In the genomic region with DNA sequence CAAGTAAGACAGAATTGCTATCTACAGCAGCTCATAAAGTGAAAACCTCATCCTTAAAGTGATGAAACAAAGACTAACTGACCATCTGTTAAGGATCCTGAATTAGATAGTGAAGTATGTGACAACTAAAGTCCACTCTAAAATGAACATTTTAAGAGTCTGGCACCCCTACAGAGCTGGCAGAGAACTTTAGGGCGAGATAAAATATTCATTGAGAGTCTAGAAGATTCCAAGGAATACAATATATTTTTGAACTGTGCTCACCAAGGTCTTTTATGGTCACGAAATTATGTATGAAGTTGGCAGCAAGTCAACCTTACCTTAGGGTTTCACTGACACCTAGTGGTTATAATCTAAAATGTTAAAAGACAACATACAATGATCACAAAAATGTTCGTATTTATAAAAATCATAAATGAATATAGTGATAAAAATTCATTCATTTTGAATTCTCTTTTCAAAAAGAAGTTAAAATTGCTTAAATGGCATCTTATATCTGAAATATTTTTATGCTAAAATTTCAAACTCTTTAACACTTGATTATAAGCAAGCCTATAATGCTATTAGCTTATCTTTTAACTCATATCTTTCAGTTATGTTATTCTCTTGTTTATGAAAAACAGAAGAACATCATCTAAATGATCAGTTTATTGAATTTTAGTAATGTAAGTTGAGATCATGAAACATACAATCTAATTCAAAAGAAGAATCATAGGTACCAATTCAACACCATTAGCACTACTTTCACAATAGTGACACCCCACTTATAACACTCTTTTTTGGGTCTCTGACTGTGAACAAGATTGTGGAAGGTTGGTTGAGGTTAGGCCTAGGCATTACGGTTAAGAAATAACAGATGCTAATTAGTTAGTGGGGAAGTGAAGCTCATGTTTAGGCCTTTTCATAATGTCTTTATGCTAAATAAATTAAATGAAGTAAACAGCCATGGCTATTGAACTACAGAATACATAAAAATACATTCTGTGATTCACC, we compare ENCODE assay signal across 8 cellular contexts. TPM values are rescaled to one million over a fixed set of nuclear protein-coding genes. Genes with fewer than 3 reads are reported as not detected.
DNase-seq lines count a peak whose midpoint lies in the region; ATAC-seq and TF ChIP-seq lines count a peak whose summit lies in the region.

No MANE protein-coding gene starts in this region.

- H3K4me1 ChIP-seq in SK-N-SH (ENCODE audit: control insufficient read depth in 1 of 2, insufficient read depth in 2 of 2, low read depth in 1 of 2, low read length in 1 of 2) = no peaks in the 10 kb centered on the region
- no peaks in the 10 kb centered on the region for H3K4me1 ChIP-seq in fibroblast of lung (ENCODE audit: control insufficient read depth, extremely low read depth, insufficient read depth, low read length)

- TF ChIP-seq RAD21 in SK-N-SH (IDR thresholded peaks at IDR 0.05; ENCODE audit: low read length) = peak; percentile 88
- TF ChIP-seq RAD21 in neural cell (conservative IDR thresholded peaks at IDR 0.05) = peak; percentile 90

- TF ChIP-seq CTCF in SK-N-SH (IDR thresholded peaks at IDR 0.05) (peak; percentile 69), fibroblast of lung (conservative IDR thresholded peaks at IDR 0.05 in 1 of 2, IDR thresholded peaks at IDR 0.05 in 1 of 2; ENCODE audit: low read depth in 1 of 2, low read length in 2 of 2) (peak in 1 of 2 donors; percentile 30), neural cell (IDR thresholded peaks at IDR 0.05; ENCODE audit: poor library complexity, severe bottlenecking) (peak; percentile 84)

- H3K27me3 ChIP-seq in SK-N-SH (ENCODE audit: insufficient read depth) (no peaks in the 10 kb centered on the region), fibroblast of lung (ENCODE audit: control insufficient read depth, insufficient read depth, low read length) (no peaks in the 10 kb centered on the region), neural cell (ENCODE audit: insufficient read depth, low read depth, low read length) (no peaks in the 10 kb centered on the region)

- in situ Hi-C loops in G401 (cut with HindIII; ENCODE audit: low sequenced_read_pairs) = loop anchor here (25.0 kb wide), 1 partner anchor 210 kb away; no protein-coding TSS in a partner anchor

- POLR2A ChIA-PET in SK-N-SH (lab: Yijun Ruan, JAX) = no interaction called here

- no peak overlapping the region for H3K9ac ChIP-seq in SK-N-SH
- no peak overlapping the region for H3K9ac ChIP-seq in fibroblast of lung (ENCODE audit: insufficient read depth, low read length)
- H3K9ac ChIP-seq in neural cell (ENCODE audit: low read length) = no peak overlapping the region

- CTCF ChIA-PET in SK-N-SH (lab: Yijun Ruan, JAX) = interaction anchor here (0.6 to 11.5 kb wide), 48 partner anchors 8 to 748 kb away, joined by 3 to 138 read pairs (median 4); partner anchors contain the start of gene RSPH3

- DNase-seq in G401 (ENCODE audit: low spot score) = peak; percentile 66
- peak; percentile 61 for DNase-seq in M059J (ENCODE audit: low read depth)
- peak; percentile 47 for DNase-seq in SK-N-SH
- DNase-seq in fibroblast of lung (ENCODE audit: low read depth in 2 of 2) = peak; percentile 43 to 80
- no peak for DNase-seq in T-helper 9 cell
- DNase-seq in HK-2 (ENCODE audit: unreplicated experiment) = no peak

- H3K9me3 ChIP-seq in SK-N-SH (peaks cover 22% of the 10 kb centered on the region), fibroblast of lung (ENCODE audit: control insufficient read depth, insufficient read depth, low read depth, low read length) (no peaks in the 10 kb centered on the region), neural cell (ENCODE audit: low read length) (peaks cover 3% of the 10 kb centered on the region)

- H2AFZ ChIP-seq in SK-N-SH (ENCODE audit: low read depth) (no peak overlapping the region), fibroblast of lung (ENCODE audit: low read length) (no peak overlapping the region), neural cell (ENCODE audit: low read depth, low read length) (no peak overlapping the region)

- TF ChIP-seq EP300 in SK-N-SH (IDR thresholded peaks at IDR 0.05; ENCODE audit: borderline replicate concordance in 1 of 2, low read depth in 1 of 2, low read length in 1 of 2) (no peak), neural cell (conservative IDR thresholded peaks at IDR 0.05; ENCODE audit: poor library complexity, severe bottlenecking) (no peak)

- ATAC-seq in GM19452 (IDR thresholded peaks at IDR 0.05; ENCODE audit: unreplicated experiment) = no peak

- no peak overlapping the region for H3K4me2 ChIP-seq in SK-N-SH
- H3K4me2 ChIP-seq in fibroblast of lung (ENCODE audit: extremely low read depth, insufficient read depth, low read length) = no peak overlapping the region
- no peak overlapping the region for H3K4me2 ChIP-seq in neural cell (ENCODE audit: low read length)

- 22% methylated on average over 4 of the region's 4 CpGs for WGBS in SK-N-SH (ENCODE audit: low lambda C conversion rate)

- H3K79me2 ChIP-seq in SK-N-SH (ENCODE audit: insufficient read depth) = no peaks in the 10 kb centered on the region
- H3K79me2 ChIP-seq in fibroblast of lung (ENCODE audit: control insufficient read depth, insufficient read depth, low read length) = no peaks in the 10 kb centered on the region
- H3K79me2 ChIP-seq in neural cell (replicated peaks; ENCODE audit: insufficient read depth, low read length) = no peaks in the 10 kb centered on the region

- H4K20me1 ChIP-seq in SK-N-SH (ENCODE audit: insufficient read depth) = no peaks in the 10 kb centered on the region
- no peaks in the 10 kb centered on the region for H4K20me1 ChIP-seq in fibroblast of lung (ENCODE audit: control insufficient read depth, extremely low read depth, insufficient read depth, low read length)
- no peaks in the 10 kb centered on the region for H4K20me1 ChIP-seq in neural cell (ENCODE audit: insufficient read depth)

- H3K36me3 ChIP-seq in SK-N-SH (replicated peaks in 1 of 2; ENCODE audit: control insufficient read depth in 1 of 2, insufficient read depth in 2 of 2, low read length in 1 of 2) (peaks cover 23 to 31% of the 10 kb centered on the region in 2 experiments), fibroblast of lung (ENCODE audit: control insufficient read depth, insufficient read depth, low read length) (no peaks in the 10 kb centered on the region), neural cell (ENCODE audit: insufficient read depth, low read length) (no peaks in the 10 kb centered on the region)

- H3K27ac ChIP-seq in SK-N-SH (ENCODE audit: low read depth in 2 of 2, low read length in 1 of 2) (no peak overlapping the region), fibroblast of lung (ENCODE audit: insufficient read depth, low read length) (no peak overlapping the region), neural cell (ENCODE audit: low read length) (no peak overlapping the region)

- H3K9me2 ChIP-seq in SK-N-SH (no peaks in the 10 kb centered on the region), neural cell (ENCODE audit: insufficient read depth, low read length) (no peaks in the 10 kb centered on the region)

- H3K4me3 ChIP-seq in SK-N-SH (ENCODE audit: low read depth in 2 of 2, low read length in 1 of 2) (no peak overlapping the region), fibroblast of lung (replicated peaks in 1 of 4; ENCODE audit: control extremely low read depth in 1 of 4, insufficient read depth in 1 of 4, low read depth in 3 of 4, low read length in 4 of 4) (no peak overlapping the region), neural cell (ENCODE audit: low read length) (no peak overlapping the region)

- no peaks in the 10 kb centered on the region for H3F3A ChIP-seq in SK-N-SH (replicated peaks; ENCODE audit: insufficient read depth)
- H3F3A ChIP-seq in neural cell (ENCODE audit: insufficient read depth, low read length, poor library complexity, severe bottlenecking) = no peaks in the 10 kb centered on the region

TF ChIP-seq in SK-N-SH, 30 proteins besides CTCF, POLR2A, EP300 and RAD21 (continues in another document):
- TF ChIP-seq RCOR1 (IDR thresholded peaks at IDR 0.05; ENCODE audit: low read length) (no peak), GABPA (IDR thresholded peaks at IDR 0.05; ENCODE audit: low read depth) (no peak), SMC3 (IDR thresholded peaks at IDR 0.05; ENCODE audit: low read depth, low read length) (peak; percentile 68)
- TF ChIP-seq, protein P1, sequence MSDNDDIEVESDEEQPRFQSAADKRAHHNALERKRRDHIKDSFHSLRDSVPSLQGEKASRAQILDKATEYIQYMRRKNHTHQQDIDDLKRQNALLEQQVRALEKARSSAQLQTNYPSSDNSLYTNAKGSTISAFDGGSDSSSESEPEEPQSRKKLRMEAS (IDR thresholded peaks at IDR 0.05; ENCODE audit: low read depth) = no peak

TF ChIP-seq in neural cell, 6 proteins besides CTCF, POLR2A, EP300 and RAD21 (continues in another document):
- no peak for TF ChIP-seq POLR2AphosphoS5 (IDR thresholded peaks at IDR 0.05)

RNA-seq across cellular contexts. Expression of gene RSPH3, which starts 27.5 kb away (rescaled TPM):
- 0.43 and 2.1 TPM in 2 replicates for total RNA-seq in G401 (2014; rRNA removed; shearing (Covaris generic))
- 3.4 and 9.6 TPM in 2 replicates for total RNA-seq in M059J (2014; rRNA removed; shearing (Covaris generic))
- polyA plus RNA-seq in SK-N-SH (2012; rRNA removed) (2.1 and 2.6 TPM in 2 replicates), fibroblast of lung (1.4 and 2.3 TPM in 2 replicates), neural cell (2.4 and 3.5 TPM in 2 replicates)
- polyA plus RNA-seq in SK-N-SH (2012; cell fraction: cytosol; rRNA removed) = 2.5 and 2.7 TPM in 2 replicates
- 2.9 and 4.1 TPM in 2 replicates for polyA plus RNA-seq in SK-N-SH (2012; cell fraction: nucleus; rRNA removed)
- 3.6 and 5.9 TPM in 2 replicates for total RNA-seq in fibroblast of lung
- polyA plus RNA-seq in fibroblast of lung (2012) = 2.5 and 5.0 TPM in 2 replicates
- polyA minus RNA-seq in fibroblast of lung (ENCODE audit: low replicate concordance) (1.5 and 1.9 TPM in 2 replicates), neural cell (9.3 and 11.9 TPM in 2 replicates)

Comparison
In these comparisons a context has a peak if more than half of its experiments do, and no peak if none do; other contexts are left out.
1. DNase-seq: peak in G401 (single experiment), M059J (single experiment), SK-N-SH (single experiment) and fibroblast of lung (2 of 2); none in T-helper 9 cell (single experiment) and HK-2 (single experiment).